ENCODE assay signal across 22 cellular contexts in the genomic region with DNA sequence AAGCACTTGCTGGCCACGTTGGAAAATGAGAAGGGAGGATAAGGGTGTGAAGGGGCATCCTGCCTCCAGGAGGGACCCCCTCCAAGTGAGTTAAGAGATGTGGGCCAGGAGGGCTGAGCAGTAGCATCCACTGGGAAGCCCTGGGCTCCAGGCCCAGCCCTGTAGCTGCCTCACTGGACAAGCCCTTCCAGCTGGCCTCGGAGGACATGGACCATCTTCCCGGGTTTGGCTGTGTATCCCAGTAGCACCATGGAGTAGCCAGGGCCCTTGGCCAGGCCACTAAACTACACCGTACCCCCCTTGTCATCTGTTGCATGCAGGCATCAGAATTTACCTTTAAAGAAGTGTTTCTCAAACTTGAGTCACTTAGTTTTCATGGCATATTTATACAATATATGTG. TPM values are rescaled to one million over a fixed set of nuclear protein-coding genes. Genes with fewer than 3 reads are reported as not detected.
DNase-seq lines count a peak whose midpoint lies in the region; ATAC-seq and TF ChIP-seq lines count a peak whose summit lies in the region.
"Had no signal": no experiment of that assay in that cellular context is flagged by ENCODE, and none has a peak within 500 bp of the region (broad histone marks: within the 10 kb centered on the region; RNA-seq: fewer than 3 reads in every experiment).

No MANE protein-coding gene starts in this region.

- H3K9me3 Mint-ChIP-seq in osteocyte (ENCODE audit: unreplicated experiment): no peaks in the 10 kb centered on the region
- H3K9me3 Mint-ChIP-seq in activated CD8-positive, alpha-beta T cell treated with anti-CD3 and anti-CD28 coated beads, Interleukin-2, amount 10 ng/mL, durations not matched to agents 7 days and 5 days (ENCODE audit: insufficient read depth): no peaks in the 10 kb centered on the region
- H3K9me3 Mint-ChIP-seq in stimulated activated naive CD8-positive, alpha-beta T cell treated with anti-CD3 and anti-CD28 coated beads, Interleukin-15, amount 100 ng/mL, for 72 hours: peaks cover 0 to 6% of the 10 kb centered on the region in 2 donors
- H3K9me3 Mint-ChIP-seq: CD4-positive, alpha-beta T cell had no signal

- H3K27ac ChIP-seq in A673 (ENCODE audit: low read depth, low read length, poor library complexity, severe bottlenecking) (peak overlapping the region; percentile 95), ACC112 (ENCODE audit: low read depth, low read length) (no peak overlapping the region), ascending aorta (peak overlapping the region; percentile 86 to 87)
- H3K27ac ChIP-seq: PC-9 had no signal

- intact Hi-C loops in A673 (cut with micrococcal nuclease; ENCODE audit: unreplicated experiment): loop anchor here (2.0 to 5.0 kb wide), 2 partner anchors 77 to 79 kb away; no protein-coding TSS in a partner anchor
- intact Hi-C loops in ascending aorta (cut with DNase I): loop anchor here (2.0 to 5.0 kb wide), 3 partner anchors 57 to 268 kb away; a partner anchor contains a TSS

- no TSS peak for BruUV-seq in A673 (replicated peaks; lab: Mats Ljungman, UMichigan)

- peak overlapping the region; percentile 7 for H2AFZ ChIP-seq in ACC112 (ENCODE audit: low read length, unreplicated experiment)
- H2AFZ ChIP-seq: PC-9 had no signal

- H3K4me3 Mint-ChIP-seq in osteocyte (ENCODE audit: unreplicated experiment): no peak overlapping the region
- H3K4me3 Mint-ChIP-seq in activated CD8-positive, alpha-beta T cell treated with anti-CD3 and anti-CD28 coated beads, Interleukin-2, amount 10 ng/mL, durations not matched to agents 7 days and 5 days: no peak overlapping the region
- H3K4me3 Mint-ChIP-seq in stimulated activated naive CD8-positive, alpha-beta T cell treated with anti-CD3 and anti-CD28 coated beads, Interleukin-15, amount 100 ng/mL, for 72 hours: no peak overlapping the region
- H3K4me3 Mint-ChIP-seq: CD4-positive, alpha-beta T cell had no signal

- H3K27me3 ChIP-seq in A673 (replicated peaks; ENCODE audit: insufficient read depth, low read depth, low read length, poor library complexity): no peaks in the 10 kb centered on the region
- H3K27me3 ChIP-seq in ACC112 (ENCODE audit: insufficient read depth, low read length): no peaks in the 10 kb centered on the region
- H3K27me3 ChIP-seq in ascending aorta: no peaks in the 10 kb centered on the region

- H3K4me1 Mint-ChIP-seq in osteocyte (ENCODE audit: unreplicated experiment): peaks cover 43% of the 10 kb centered on the region
- H3K4me1 Mint-ChIP-seq in activated CD8-positive, alpha-beta T cell treated with anti-CD3 and anti-CD28 coated beads, Interleukin-2, amount 10 ng/mL, durations not matched to agents 7 days and 5 days (ENCODE audit: low read depth): no peaks in the 10 kb centered on the region
- peaks cover 11% of the 10 kb centered on the region for H3K4me1 Mint-ChIP-seq in stimulated activated naive CD8-positive, alpha-beta T cell treated with anti-CD3 and anti-CD28 coated beads, Interleukin-15, amount 100 ng/mL, for 72 hours

- H3K9me3 ChIP-seq in A673 (ENCODE audit: low read depth, low read length, poor library complexity, severe bottlenecking) (no peaks in the 10 kb centered on the region), ascending aorta (no peaks in the 10 kb centered on the region)

- CTCF ChIA-PET in A673 (lab: Charles Lee): no interaction called here
- CTCF ChIA-PET in activated CD8-positive, alpha-beta T cell treated with anti-CD3 and anti-CD28 coated beads, Interleukin-2, amount 10 ng/mL, durations not matched to agents 7 days and 5 days (lab: Charles Lee): no interaction called here

- TF ChIP-seq CTCF in A673 (conservative IDR thresholded peaks at IDR 0.05; ENCODE audit: low read depth, low read length) (no peak), ascending aorta (IDR thresholded peaks at IDR 0.05) (no peak), osteocyte (IDR thresholded peaks at IDR 0.05) (no peak)

- H3K4me3 ChIP-seq in A673 (ENCODE audit: low read depth, low read length, poor library complexity, severe bottlenecking) (no peak overlapping the region), ACC112 (ENCODE audit: low read depth, low read length) (no peak overlapping the region), ascending aorta (no peak overlapping the region)
- H3K4me3 ChIP-seq: K562, PC-9 had no signal

- H3K27ac Mint-ChIP-seq in osteocyte (ENCODE audit: unreplicated experiment): peak overlapping the region; percentile 35
- H3K27ac Mint-ChIP-seq in activated CD8-positive, alpha-beta T cell treated with anti-CD3 and anti-CD28 coated beads, Interleukin-2, amount 10 ng/mL, durations not matched to agents 7 days and 5 days: no peak overlapping the region
- no peak overlapping the region for H3K27ac Mint-ChIP-seq in stimulated activated naive CD8-positive, alpha-beta T cell treated with anti-CD3 and anti-CD28 coated beads, Interleukin-15, amount 100 ng/mL, for 72 hours
- H3K27ac Mint-ChIP-seq: CD4-positive, alpha-beta T cell had no signal

- H3K36me3 ChIP-seq in A673 (ENCODE audit: insufficient read depth, low read length, poor library complexity, severe bottlenecking) (no peaks in the 10 kb centered on the region), ACC112 (ENCODE audit: insufficient read depth, low read length) (no peaks in the 10 kb centered on the region), ascending aorta (no peaks in the 10 kb centered on the region)

- H3K27me3 Mint-ChIP-seq in osteocyte (ENCODE audit: unreplicated experiment): no peaks in the 10 kb centered on the region
- H3K27me3 Mint-ChIP-seq in activated CD8-positive, alpha-beta T cell treated with anti-CD3 and anti-CD28 coated beads, Interleukin-2, amount 10 ng/mL, durations not matched to agents 7 days and 5 days (ENCODE audit: low read depth): peaks cover 33% of the 10 kb centered on the region
- H3K27me3 Mint-ChIP-seq in stimulated activated naive CD8-positive, alpha-beta T cell treated with anti-CD3 and anti-CD28 coated beads, Interleukin-15, amount 100 ng/mL, for 72 hours: peaks cover 83% of the 10 kb centered on the region

- H3K79me2 ChIP-seq in ACC112 (ENCODE audit: control insufficient read depth, insufficient read depth, low read length, unreplicated experiment): no peaks in the 10 kb centered on the region

- POLR2A ChIA-PET in A673 (lab: Charles Lee; ENCODE audit: low non-redundant PET): no interaction called here
- POLR2A ChIA-PET in activated CD8-positive, alpha-beta T cell treated with anti-CD3 and anti-CD28 coated beads, Interleukin-2, amount 10 ng/mL, durations not matched to agents 7 days and 5 days (lab: Charles Lee): no interaction called here

- H3K36me3 Mint-ChIP-seq in osteocyte (ENCODE audit: unreplicated experiment): no peaks in the 10 kb centered on the region
- H3K36me3 Mint-ChIP-seq in activated CD8-positive, alpha-beta T cell treated with anti-CD3 and anti-CD28 coated beads, Interleukin-2, amount 10 ng/mL, durations not matched to agents 7 days and 5 days (ENCODE audit: low read depth): no peaks in the 10 kb centered on the region

- DNase-seq in A673 (ENCODE audit: low spot score) (no peak), ascending aorta (ENCODE audit: low spot score in 2 of 2) (no peak), osteocyte (ENCODE audit: extremely low spot score, unreplicated experiment) (no peak), KG1 (lab: John Stamatoyannopoulos, UW) (no peak)
- no peak for DNase-seq in activated CD8-positive, alpha-beta T cell treated with anti-CD3 and anti-CD28 coated beads, Interleukin-2, amount 10 ng/mL, durations not matched to agents 7 days and 5 days
- DNase-seq in stimulated activated naive CD8-positive, alpha-beta T cell treated with anti-CD3 and anti-CD28 coated beads, Interleukin-15, amount 100 ng/mL, for 72 hours: no peak
- DNase-seq: ACHN; CD4-positive, alpha-beta T cell; H7; MV-4-11; NCI-H1105; NCI-H146; NCI-H1930; NCI-H2107; NCI-H446 treated with DMSO at 0.1 percent for 48 hours; NCI-H526 treated with DMSO at 0.1 percent for 48 hours; PC-9; SHP77 had no signal

- no peak for ATAC-seq in activated CD8-positive, alpha-beta T cell treated with anti-CD3 and anti-CD28 coated beads, Interleukin-2, amount 10 ng/mL, durations not matched to agents 7 days and 5 days
- no peak for ATAC-seq in stimulated activated naive CD8-positive, alpha-beta T cell treated with anti-CD3 and anti-CD28 coated beads, Interleukin-15, amount 100 ng/mL, for 72 hours
- ATAC-seq: HepG2, K562 had no signal

- peaks cover 32% of the 10 kb centered on the region for H3K4me1 ChIP-seq in A673 (ENCODE audit: insufficient read depth, low read length, poor library complexity, severe bottlenecking)
- H3K4me1 ChIP-seq in ACC112 (ENCODE audit: control insufficient read depth, insufficient read depth, low read length, unreplicated experiment): peaks cover 39% of the 10 kb centered on the region
- H3K4me1 ChIP-seq in ascending aorta: peaks cover 16 to 59% of the 10 kb centered on the region in 2 donors

RNA-seq across cellular contexts. Expression of a gene that starts 29.4 kb away (rescaled TPM):
- 16.9 and 17.1 TPM in 2 replicates for total RNA-seq in A673 (2021)
- 36.1 TPM for total RNA-seq in ascending aorta
- 1.4 and 1.5 TPM in 2 replicates for total RNA-seq in osteocyte
- total RNA-seq in activated CD8-positive, alpha-beta T cell treated with anti-CD3 and anti-CD28 coated beads, Interleukin-2, amount 10 ng/mL, durations not matched to agents 7 days and 5 days: not detected
- total RNA-seq: CD4-positive, alpha-beta T cell; RPMI7951 had no signal
